8 cellular contexts compared by ENCODE assay signal in the genomic region with DNA sequence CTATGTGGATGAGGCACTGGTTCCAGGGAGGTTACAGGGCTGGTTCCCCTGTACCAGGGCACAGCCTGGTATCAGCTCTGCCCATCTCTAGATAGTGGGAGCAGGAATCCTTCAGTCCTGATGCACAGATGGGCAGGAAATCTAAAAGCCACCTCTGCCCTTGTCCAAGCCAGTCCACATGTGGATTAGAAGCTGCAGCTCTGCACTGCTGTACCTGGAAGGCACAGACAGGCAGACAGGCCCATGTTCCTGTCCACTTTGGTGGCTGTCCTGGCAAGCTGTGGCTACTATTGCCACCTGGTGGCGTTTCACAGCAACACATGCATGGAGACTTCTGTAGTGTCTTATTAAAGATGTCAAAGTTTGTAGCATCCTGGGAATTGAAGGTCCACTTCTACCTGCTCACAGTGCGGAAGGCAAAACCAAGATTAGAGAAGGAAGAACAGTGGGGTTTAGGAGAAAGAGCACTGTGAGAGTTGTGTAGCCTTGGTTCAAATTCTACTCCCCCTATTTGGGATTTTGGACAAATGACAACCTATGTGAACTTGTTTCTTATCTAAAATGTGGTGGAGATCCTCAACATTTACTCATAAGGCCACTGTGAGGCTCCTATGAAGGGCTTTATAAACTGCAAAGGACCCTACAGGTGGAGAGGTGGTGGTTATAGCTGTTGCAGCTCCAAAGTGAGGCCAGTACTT. TPM values are rescaled to one million over a fixed set of nuclear protein-coding genes. Genes with fewer than 3 reads are reported as not detected.
DNase-seq lines count a peak whose midpoint lies in the region; TF ChIP-seq lines count a peak whose summit lies in the region.

No MANE protein-coding gene starts in this region.

- H3K36me3 ChIP-seq in SJCRH30: 0 out of 2 replicates have a peak, but pooled peaks cover 3% of the 10 kb centered on the region
- no peaks in the 10 kb centered on the region for H3K36me3 ChIP-seq in uterus

- no peak overlapping the region for H3K27ac ChIP-seq in SJCRH30
- no peak overlapping the region for H3K27ac ChIP-seq in uterus

- DNase-seq in COLO829 (ENCODE audit: low spot score) (peak; percentile 50), GM20000 (ENCODE audit: low spot score) (peak; percentile 59), LHCN-M2 (ENCODE audit: low read depth) (peak; percentile 64), SJCRH30 (peak; percentile 76 to 90), head of caudate nucleus (peak; percentile 45 to 92 (median 86)), posterior vena cava (ENCODE audit: low spot score) (peak; percentile 87), uterus (peak; percentile 76 to 80)
- DNase-seq in activated naive CD4-positive, alpha-beta T cell treated with Interleukin-2 at 50 U/mL for 16 hours: peak; percentile 74

- TF ChIP-seq POLR2A in uterus (IDR thresholded peaks at IDR 0.05): no peak

- TF ChIP-seq CTCF in GM20000 (IDR thresholded peaks at IDR 0.05; ENCODE audit: extremely low read depth, missing control alignments): peak; percentile 44
- TF ChIP-seq CTCF in uterus (IDR thresholded peaks at IDR 0.05): peak; percentile 75 to 96 (median 90)

- H3K4me1 ChIP-seq in SJCRH30: no peaks in the 10 kb centered on the region
- no peaks in the 10 kb centered on the region for H3K4me1 ChIP-seq in uterus

- H3K4me3 ChIP-seq in SJCRH30 (no peak overlapping the region), uterus (no peak overlapping the region)

- H3K9me3 ChIP-seq in SJCRH30 (replicated peaks) (no peaks in the 10 kb centered on the region), uterus (no peaks in the 10 kb centered on the region)

- intact Hi-C loops in head of caudate nucleus (cut with DNase I) (loop anchor here (2.0 to 10.0 kb wide), 2 partner anchors 162 to 184 kb away; no protein-coding TSS in a partner anchor), posterior vena cava (cut with DNase I) (loop anchor here (2.0 to 10.0 kb wide), 3 partner anchors 180 to 428 kb away; no protein-coding TSS in a partner anchor), uterus (cut with DNase I; ENCODE audit: low total_unique reads) (loop anchor here (5.0 kb wide), 1 partner anchor 180 kb away; no protein-coding TSS in a partner anchor)

- H3K27me3 ChIP-seq in SJCRH30 (no peaks in the 10 kb centered on the region), uterus (no peaks in the 10 kb centered on the region)

RNA-seq across cellular contexts. Expression of a gene that starts 30.1 kb away (rescaled TPM):
- total RNA-seq in LHCN-M2 (2014; rRNA removed): 25.4 and 32.3 TPM in 2 replicates
- 17.1 TPM for polyA plus RNA-seq in LHCN-M2 (2012)
- 66.3 and 73.1 TPM in 2 replicates for total RNA-seq in SJCRH30 (2014; rRNA removed; shearing (Covaris generic))
- 100 to 1,000 TPM in 1 of 2 donors, 10 to 100 TPM in 1; 69.2 to 108 TPM for total RNA-seq in posterior vena cava
- total RNA-seq in uterus: 10 to 100 TPM in 1 of 4 donors, 1 to 10 TPM in 3; 2.6 to 31.6 (median 5.7) TPM
